In the genomic region with DNA sequence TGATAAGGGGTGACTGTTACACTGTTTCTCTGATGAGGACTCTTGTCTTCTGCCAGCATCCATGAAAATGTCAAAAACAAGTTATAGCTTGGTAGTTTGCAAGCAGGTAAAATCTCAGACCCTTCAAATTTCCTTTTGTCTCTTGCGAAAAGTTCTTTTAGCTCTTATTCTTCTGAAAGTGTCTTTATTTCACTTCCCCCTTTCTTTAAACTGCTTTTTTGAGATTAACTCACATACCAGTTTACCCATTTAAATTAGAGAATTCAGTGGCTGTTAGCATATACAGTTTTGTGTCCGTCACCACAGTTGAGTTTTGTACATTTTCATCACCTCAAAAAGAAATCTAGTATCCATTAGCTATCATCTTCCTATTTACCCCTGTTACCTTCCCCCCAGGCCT, we compare ENCODE assay signal across 13 cellular contexts.
"Had no signal": no experiment of that assay in that cellular context is flagged by ENCODE, and none has a peak within 500 bp of the region (broad histone marks: within the 10 kb centered on the region; RNA-seq: fewer than 3 reads in every experiment).

No MANE protein-coding gene starts in this region.

- DNase-seq: activated CD4-positive, alpha-beta T cell treated with anti-CD3 and anti-CD28 coated beads for 36 hours; activated CD8-positive, alpha-beta memory T cell treated with anti-CD3 and anti-CD28 coated beads, Interleukin-2, amount 50 U/mL, for 4 hours; activated CD8-positive, alpha-beta T cell treated with anti-CD3 and anti-CD28 coated beads for 36 hours; activated naive CD4-positive, alpha-beta T cell treated with Interleukin-2 at 50 U/mL for 16 hours; activated naive CD8-positive, alpha-beta T cell treated with anti-CD3 and anti-CD28 coated beads, Interleukin-2, amount 50 U/mL, for 24 hours; foreskin melanocyte; head of caudate nucleus; left cardiac atrium; naive thymus-derived CD4-positive, alpha-beta T cell; posterior cingulate gyrus; stimulated activated CD4-positive, alpha-beta T cell treated with anti-CD3 and anti-CD28 coated beads, Interleukin-15, amount 100 ng/mL, for 24 hours; stimulated activated CD4-positive, alpha-beta T cell treated with anti-CD3 and anti-CD28 coated beads, Interleukin-4, amount 100 ng/mL, for 24 hours; stomach had no signal

- ATAC-seq: activated CD4-positive, alpha-beta T cell treated with anti-CD3 and anti-CD28 coated beads for 36 hours; activated CD8-positive, alpha-beta T cell treated with anti-CD3 and anti-CD28 coated beads for 36 hours; activated naive CD8-positive, alpha-beta T cell treated with anti-CD3 and anti-CD28 coated beads, Interleukin-2, amount 50 U/mL, for 24 hours; left cardiac atrium; naive thymus-derived CD4-positive, alpha-beta T cell had no signal
